In genomic region chr16:84616515-84616914, GRCh38 we compare ENCODE assay signal across 1 cellular context.
A peak's percentile ranks its signal among the peaks of the same experiment; 100 is the strongest.
TF ChIP-seq lines count a peak whose summit lies in the region.

No MANE protein-coding gene starts in this region.

TF ChIP-seq in GM12878, 131 proteins besides CTCF, POLR2A, EP300 and RAD21 (continued from another document and continues in another):
- TF ChIP-seq CUX1 (IDR thresholded peaks at IDR 0.05; ENCODE audit: insufficient replicate concordance, low read depth, low read length) (no peak), FOXM1 (IDR thresholded peaks at IDR 0.05; ENCODE audit: low read depth, low read length) (no peak), ZBTB11 (CRISPR knock-in tag; IDR thresholded peaks at IDR 0.05) (no peak), HDAC6 (IDR thresholded peaks at IDR 0.05; ENCODE audit: unreplicated experiment) (no peak), ZBED1 (IDR thresholded peaks at IDR 0.05; ENCODE audit: borderline replicate concordance) (no peak; the same call in 1 of the 2 replicates), EGR1 (IDR thresholded peaks at IDR 0.05; ENCODE audit: borderline replicate concordance in 1 of 2, low read depth in 2 of 2, low read length in 2 of 2) (no peak), E2F4 (IDR thresholded peaks at IDR 0.05; ENCODE audit: low read depth, low read length) (no peak), KLF5 (IDR thresholded peaks at IDR 0.05; ENCODE audit: partially characterized antibody) (no peak), IRF4 (IDR thresholded peaks at IDR 0.05; ENCODE audit: low read depth, low read length) (no peak), SRF (IDR thresholded peaks at IDR 0.05; ENCODE audit: low read depth in 2 of 2, low read length in 2 of 2) (no peak), ZSCAN29 (IDR thresholded peaks at IDR 0.05) (no peak), TARDBP (IDR thresholded peaks at IDR 0.05; ENCODE audit: borderline replicate concordance) (no peak), NFYA (IDR thresholded peaks at IDR 0.05; ENCODE audit: borderline replicate concordance, low read depth, low read length) (no peak), ZNF24 (IDR thresholded peaks at IDR 0.05) (no peak), IRF5 (IDR thresholded peaks at IDR 0.05; ENCODE audit: borderline replicate concordance) (no peak), GATAD2B (conservative IDR thresholded peaks at IDR 0.05; ENCODE audit: low read depth) (no peak), RELB (IDR thresholded peaks at IDR 0.05; ENCODE audit: low read depth) (no peak), RB1 (IDR thresholded peaks at IDR 0.05; ENCODE audit: borderline replicate concordance) (no peak), RAD51 (IDR thresholded peaks at IDR 0.05) (peak; percentile 69), SIN3A (IDR thresholded peaks at IDR 0.05; ENCODE audit: low read depth, low read length) (peak; percentile 58; the same call in 1 of the 2 replicates), RUNX3 (IDR thresholded peaks at IDR 0.05; ENCODE audit: low read length) (no peak), MTA2 (IDR thresholded peaks at IDR 0.05; ENCODE audit: low read depth) (no peak), HDAC2 (IDR thresholded peaks at IDR 0.05) (no peak), ETV6 (conservative IDR thresholded peaks at IDR 0.05 in 1 of 2, IDR thresholded peaks at IDR 0.05 in 1 of 2; ENCODE audit: borderline replicate concordance in 1 of 2, low read depth in 1 of 2) (no peak), REST (IDR thresholded peaks at IDR 0.05; ENCODE audit: low read depth, low read length) (no peak), BACH1 (IDR thresholded peaks at IDR 0.05; ENCODE audit: borderline replicate concordance) (0 out of 2 replicates have a peak, but pooled peaks have one; percentile 22), SMC3 (IDR thresholded peaks at IDR 0.05; ENCODE audit: borderline replicate concordance, low read length) (no peak), YBX1 (IDR thresholded peaks at IDR 0.05) (no peak), NR2F1 (conservative IDR thresholded peaks at IDR 0.05) (no peak), PAX8 (IDR thresholded peaks at IDR 0.05) (no peak), MYC (IDR thresholded peaks at IDR 0.05; ENCODE audit: insufficient read depth, insufficient read length, insufficient replicate concordance, low read length, severe bottlenecking) (no peak), MTA3 (IDR thresholded peaks at IDR 0.05; ENCODE audit: borderline replicate concordance, low read length) (no peak), FOS (IDR thresholded peaks at IDR 0.05; ENCODE audit: borderline replicate concordance, extremely low read depth, insufficient read length) (no peak), EED (IDR thresholded peaks at IDR 0.05; ENCODE audit: low read depth) (no peak), STAT1 (conservative IDR thresholded peaks at IDR 0.05) (no peak), PML (IDR thresholded peaks at IDR 0.05; ENCODE audit: low read length) (no peak), NKRF (conservative IDR thresholded peaks at IDR 0.05) (0 out of 2 replicates have a peak, but pooled peaks have one; percentile 42), RFX5 (IDR thresholded peaks at IDR 0.05; ENCODE audit: low read depth, low read length) (no peak), NFXL1 (IDR thresholded peaks at IDR 0.05; ENCODE audit: borderline replicate concordance) (no peak), CEBPZ (IDR thresholded peaks at IDR 0.05; ENCODE audit: low read depth, low read length) (no peak)
